In genomic region chr15:99538261-99538660, GRCh38 we compare ENCODE assay signal across 28 cellular contexts. TPM values are rescaled to one million over a fixed set of nuclear protein-coding genes. Genes with fewer than 3 reads are reported as not detected.
DNase-seq lines count a peak whose midpoint lies in the region; ATAC-seq, FAIRE-seq and TF ChIP-seq lines count a peak whose summit lies in the region.
"Had no signal": no experiment of that assay in that cellular context is flagged by ENCODE, and none has a peak within 500 bp of the region (broad histone marks: within the 10 kb centered on the region; RNA-seq: fewer than 3 reads in every experiment).

No MANE protein-coding gene starts in this region.

- H4K91ac ChIP-seq in trophoblast cell (ENCODE audit: low read depth, low read length), result no peak overlapping the region

- H3K4me3 ChIP-seq in A549 (no peak overlapping the region), trophoblast cell (ENCODE audit: low read depth, low read length) (no peak overlapping the region), GM23338 (no peak overlapping the region)
- H3K4me3 ChIP-seq: BLaER1, GM12878 had no signal

- no peaks in the 10 kb centered on the region for H3K79me1 ChIP-seq in trophoblast cell (ENCODE audit: low read length)

- H3K27me3 ChIP-seq in trophoblast cell (ENCODE audit: insufficient read depth, low read length), result no peaks in the 10 kb centered on the region
- H3K27me3 ChIP-seq in GM23338 (ENCODE audit: insufficient read depth), result no peaks in the 10 kb centered on the region
- H3K27me3 ChIP-seq: BE2C, BLaER1 had no signal

- POLR2A ChIA-PET in A549 (lab: Yijun Ruan, JAX), result no interaction called here

- TF ChIP-seq RAD21 in A549 (conservative IDR thresholded peaks at IDR 0.05 in 1 of 2, IDR thresholded peaks at IDR 0.05 in 1 of 2), result no peak
- no peak for TF ChIP-seq RAD21 in Ishikawa (IDR thresholded peaks at IDR 0.05; ENCODE audit: low read depth)

- H3K9me3 Mint-ChIP-seq in chondrocyte (ENCODE audit: low read depth) (peaks cover 6% of the 10 kb centered on the region), GM23338 (no peaks in the 10 kb centered on the region)

- H4K8ac ChIP-seq in trophoblast cell (ENCODE audit: low read depth, low read length), result no peak overlapping the region

- no peak for TF ChIP-seq POLR2A in A549 (IDR thresholded peaks at IDR 0.05; ENCODE audit: low read length)

- ATAC-seq in A549 (no peak), GM23338 (no peak), HG03354 (IDR thresholded peaks at IDR 0.05; ENCODE audit: poor library complexity, severe bottlenecking, unreplicated experiment) (no peak)
- ATAC-seq: GM12878 had no signal

- no peak overlapping the region for H3K23ac ChIP-seq in trophoblast cell (ENCODE audit: low read length)

- no peaks in the 10 kb centered on the region for H3F3A ChIP-seq in GM23338 (replicated peaks; ENCODE audit: low read depth)

- H3K4ac ChIP-seq in trophoblast cell (ENCODE audit: low read depth, low read length), result no peak overlapping the region

- H3K4me2 ChIP-seq in A549 (no peak overlapping the region), trophoblast cell (ENCODE audit: low read length) (no peak overlapping the region), GM23338 (no peak overlapping the region)
- H3K4me2 ChIP-seq: BLaER1 had no signal

- H3K9me3 ChIP-seq in A549, result peaks cover 4% of the 10 kb centered on the region; the same call in 1 of the 3 replicates
- no peaks in the 10 kb centered on the region for H3K9me3 ChIP-seq in trophoblast cell (ENCODE audit: insufficient read depth, low read depth, low read length)
- H3K9me3 ChIP-seq: BE2C had no signal

- H4K12ac ChIP-seq in trophoblast cell (ENCODE audit: low read depth, low read length), result no peak overlapping the region

- H3K27me3 Mint-ChIP-seq in chondrocyte (ENCODE audit: low read depth), result no peaks in the 10 kb centered on the region
- no peaks in the 10 kb centered on the region for H3K27me3 Mint-ChIP-seq in GM23338 (ENCODE audit: insufficient read depth, low read depth, poor library complexity)

- CTCF ChIA-PET in A549 (lab: Yijun Ruan, JAX), result no interaction called here

- H4K20me1 ChIP-seq in GM23338 (replicated peaks; ENCODE audit: insufficient read depth), result no peaks in the 10 kb centered on the region
- H4K20me1 ChIP-seq: BLaER1 had no signal

- H3K79me2 ChIP-seq in trophoblast cell (ENCODE audit: control insufficient read depth, insufficient read depth, low read length, poor library complexity) (no peaks in the 10 kb centered on the region), GM23338 (replicated peaks; ENCODE audit: insufficient read depth) (no peaks in the 10 kb centered on the region)

- TF ChIP-seq CTCF in A549 (IDR thresholded peaks at IDR 0.05) (no peak), chondrocyte (IDR thresholded peaks at IDR 0.05) (no peak), GM23338 (conservative IDR thresholded peaks at IDR 0.05; ENCODE audit: low read depth in 2 of 2) (no peak)

- no peak overlapping the region for H2AFZ ChIP-seq in trophoblast cell (ENCODE audit: insufficient read depth, low read length, poor library complexity)
- H2AFZ ChIP-seq in GM23338, result no peak overlapping the region

- H3K9me2 ChIP-seq in GM23338 (ENCODE audit: insufficient read depth), result no peaks in the 10 kb centered on the region

- H3K27ac ChIP-seq in A549, result no peak overlapping the region
- no peak overlapping the region for H3K27ac ChIP-seq in trophoblast cell (ENCODE audit: low read depth, low read length)
- H3K27ac ChIP-seq in GM23338 (ENCODE audit: low read depth), result no peak overlapping the region
- H3K27ac ChIP-seq: 22Rv1, BLaER1 had no signal

- DNase-seq in A549 (ENCODE audit: low read depth in 1 of 2, low spot score in 1 of 2) (no peak), chondrocyte (ENCODE audit: low spot score) (no peak), trophoblast cell (no peak), GM23338 (ENCODE audit: low spot score) (no peak), HCEC 1CT (no peak)
- DNase-seq in stimulated activated CD8-positive, alpha-beta memory T cell treated with anti-CD3 and anti-CD28 coated beads, Interleukin-4, amount 100 ng/mL, for 48 hours, result no peak
- DNase-seq: ACHN; BE2C; C1 segment of cervical spinal cord; CD4-positive, alpha-beta memory T cell; CD4-positive, CD25-positive, alpha-beta regulatory T cell; CD8-positive, alpha-beta memory T cell; COR-L47; DMS 273 treated with DMSO at 0.1 percent for 48 hours; DMS153; DMS53; DMS79; DND-41; EL; GDM1 had no signal

- peak overlapping the region; percentile 43 for H3K9ac ChIP-seq in trophoblast cell (ENCODE audit: low read length)
- H3K9ac ChIP-seq: BLaER1 had no signal

- H3K4me1 Mint-ChIP-seq in chondrocyte (ENCODE audit: low read depth) (peaks cover 42% of the 10 kb centered on the region), GM23338 (no peaks in the 10 kb centered on the region)
- H3K4me1 Mint-ChIP-seq: CD14-positive monocyte; CD4-positive, alpha-beta memory T cell; CD4-positive, CD25-positive, alpha-beta regulatory T cell; CD8-positive, alpha-beta memory T cell had no signal

- H2BK5ac ChIP-seq in trophoblast cell (ENCODE audit: low read depth, low read length, poor library complexity), result no peak overlapping the region

- no peak overlapping the region for H3K4me3 Mint-ChIP-seq in chondrocyte (ENCODE audit: unreplicated experiment)
- no peak overlapping the region for H3K4me3 Mint-ChIP-seq in GM23338
- H3K4me3 Mint-ChIP-seq: CD14-positive monocyte; CD4-positive, alpha-beta memory T cell; CD4-positive, CD25-positive, alpha-beta regulatory T cell; CD8-positive, alpha-beta memory T cell had no signal

- H3K36me3 Mint-ChIP-seq in chondrocyte (ENCODE audit: low read depth) (peaks cover 3% of the 10 kb centered on the region), GM23338 (ENCODE audit: low read depth) (no peaks in the 10 kb centered on the region)
- H3K36me3 Mint-ChIP-seq: CD14-positive monocyte; CD4-positive, alpha-beta memory T cell; CD4-positive, CD25-positive, alpha-beta regulatory T cell; CD8-positive, alpha-beta memory T cell had no signal

- H3K36me3 ChIP-seq in trophoblast cell (ENCODE audit: control insufficient read depth in 1 of 2, insufficient read depth in 2 of 2, low read length in 2 of 2), result no peaks in the 10 kb centered on the region
- no peaks in the 10 kb centered on the region for H3K36me3 ChIP-seq in GM23338 (ENCODE audit: insufficient read depth)
- H3K36me3 ChIP-seq: BE2C, BLaER1 had no signal

- no peak overlapping the region for H3K14ac ChIP-seq in trophoblast cell (ENCODE audit: low read length)

- no peak overlapping the region for H2AK5ac ChIP-seq in trophoblast cell (ENCODE audit: low read length)

- TF ChIP-seq EP300 in A549 (IDR thresholded peaks at IDR 0.05) (no peak), Ishikawa (IDR thresholded peaks at IDR 0.05; ENCODE audit: borderline replicate concordance) (no peak)

- H3K18ac ChIP-seq in trophoblast cell (ENCODE audit: low read length), result no peak overlapping the region

- no peak overlapping the region for H2BK120ac ChIP-seq in trophoblast cell (ENCODE audit: insufficient read depth, low read length, poor library complexity)

- FAIRE-seq in A549 (lab: Jason Lieb, UNC), result peak; percentile 77
- FAIRE-seq: GM12878, GM12892, GM18507 had no signal

- H3K4me1 ChIP-seq in A549, result 0 out of 3 replicates have a peak, but pooled peaks cover 4% of the 10 kb centered on the region
- H3K4me1 ChIP-seq in trophoblast cell (ENCODE audit: control insufficient read depth in 1 of 2, insufficient read depth in 2 of 2, low read length in 2 of 2), result no peaks in the 10 kb centered on the region
- H3K4me1 ChIP-seq in GM23338 (ENCODE audit: insufficient read depth), result no peaks in the 10 kb centered on the region
- H3K4me1 ChIP-seq: BE2C had no signal

- 7% methylated on average over 1 of the region's 1 CpG for WGBS in A549 (ENCODE audit: missing lambda C conversion rate)
- WGBS in trophoblast cell (ENCODE audit: extremely low coverage, insufficient coverage, insufficient read length), result no CpG with 5 or more reads among the region's 1 CpG

- H3K27ac Mint-ChIP-seq in chondrocyte (ENCODE audit: unreplicated experiment) (peak overlapping the region; percentile 73), GM23338 (no peak overlapping the region)
- H3K27ac Mint-ChIP-seq: CD14-positive monocyte; CD4-positive, alpha-beta memory T cell; CD4-positive, CD25-positive, alpha-beta regulatory T cell; CD8-positive, alpha-beta memory T cell had no signal

- H2BK12ac ChIP-seq in trophoblast cell (ENCODE audit: low read length), result no peak overlapping the region

TF ChIP-seq in A549, 52 proteins besides CTCF, POLR2A, EP300 and RAD21 (continues in another document):
- TF ChIP-seq CEBPB (IDR thresholded peaks at IDR 0.05), result peak; percentile 48 to 66; a peak in 3 of 4 replicates

TF ChIP-seq in Ishikawa, 13 proteins besides CTCF, POLR2A, EP300 and RAD21:
- TF ChIP-seq TAF1 (IDR thresholded peaks at IDR 0.05; ENCODE audit: low read depth) (no peak), CEBPB (IDR thresholded peaks at IDR 0.05) (peak; percentile 26; the same call in 1 of the 2 replicates)

TF ChIP-seq in GM23338, 12 proteins besides CTCF, POLR2A, EP300 and RAD21 (continues in another document):
- TF ChIP-seq STAT1 (IDR thresholded peaks at IDR 0.05; ENCODE audit: unreplicated experiment), result no peak
- no peak for TF ChIP-seq EZH2phosphoT487 (IDR thresholded peaks at IDR 0.05; ENCODE audit: unreplicated experiment)

RNA-seq across cellular contexts. Expression of gene MEF2A, which starts 27.5 kb away (rescaled TPM):
- polyA plus RNA-seq in A549 (2011; rRNA removed) (34.1 and 43.4 TPM in 2 replicates), A549 (2017; fragmentation: RNase III; extraction: RNeasy Plus Mini Kit Qiagen cat#74134 plus additional on column Dnase treatment) (14.2 to 15.0 TPM (median 14.6 TPM) in 3 replicates), GM23338 (2016; fragmentation: Nextera tagmentation; extraction: Ambion mirVana) (17.7 and 20.3 TPM in 2 replicates)
- 11.6 and 14.1 TPM in 2 replicates for polyA plus RNA-seq in A549 (2012; cell fraction: cytosol; rRNA removed)
- 23.1 and 23.8 TPM in 2 replicates for polyA plus RNA-seq in A549 (2012; cell fraction: nucleus; rRNA removed)
- polyA minus RNA-seq in A549 (2011; rRNA and poly(A)+ RNA removed), result 43.5 and 49.5 TPM in 2 replicates
- 138 to 191 TPM (median 184 TPM) in 3 replicates for total RNA-seq in chondrocyte
- 12.2 and 12.6 TPM in 2 replicates for polyA plus RNA-seq in trophoblast cell (2013)
- 42.3 and 46.1 TPM in 2 replicates for total RNA-seq in GM23338 (2014; rRNA removed; shearing (Covaris generic))
